Comparison of ENCODE assay signal across 9 cellular contexts in genomic region chr13:28531195-28531955, GRCh38. TPM values are rescaled to one million over a fixed set of nuclear protein-coding genes. Genes with fewer than 3 reads are reported as not detected.
DNase-seq lines count a peak whose midpoint lies in the region; ATAC-seq, FAIRE-seq and TF ChIP-seq lines count a peak whose summit lies in the region.
"Had no signal": no experiment of that assay in that cellular context is flagged by ENCODE, and none has a peak within 500 bp of the region (broad histone marks: within the 10 kb centered on the region; RNA-seq: fewer than 3 reads in every experiment).

No MANE protein-coding gene starts in this region.

- H3K4me3 Mint-ChIP-seq in activated CD8-positive, alpha-beta memory T cell treated with anti-CD3 and anti-CD28 coated beads, Interleukin-2, amount 10 ng/mL, durations not matched to agents 7 days and 5 days: no peak overlapping the region
- H3K4me3 Mint-ChIP-seq in activated naive CD8-positive, alpha-beta T cell treated with anti-CD3 and anti-CD28 coated beads for 36 hours: no peak overlapping the region
- H3K4me3 Mint-ChIP-seq: mesothelial cell of epicardium had no signal

- peaks cover 36% of the 10 kb centered on the region for H3K27me3 Mint-ChIP-seq in activated CD8-positive, alpha-beta memory T cell treated with anti-CD3 and anti-CD28 coated beads, Interleukin-2, amount 10 ng/mL, durations not matched to agents 7 days and 5 days
- H3K27me3 Mint-ChIP-seq in activated naive CD8-positive, alpha-beta T cell treated with anti-CD3 and anti-CD28 coated beads for 36 hours: peaks cover 46% of the 10 kb centered on the region

- TF ChIP-seq POLR2A in GM12891 (IDR thresholded peaks at IDR 0.05; ENCODE audit: low read depth, low read length): no peak
- TF ChIP-seq POLR2A in gastrocnemius medialis (IDR thresholded peaks at IDR 0.05): no peak

- in situ Hi-C loops in gastrocnemius medialis (cut with MboI; ENCODE audit: low sequenced_read_pairs in 4 of 4): no loop called here

- peak overlapping the region; percentile 92 for H3K27ac ChIP-seq in left ventricle myocardium inferior (replicated peaks)
- peak overlapping the region; percentile 59 to 80 (median 74) for H3K27ac ChIP-seq in gastrocnemius medialis

- H3K36me3 Mint-ChIP-seq in activated CD8-positive, alpha-beta memory T cell treated with anti-CD3 and anti-CD28 coated beads, Interleukin-2, amount 10 ng/mL, durations not matched to agents 7 days and 5 days: peaks cover 3% of the 10 kb centered on the region
- H3K36me3 Mint-ChIP-seq in activated naive CD8-positive, alpha-beta T cell treated with anti-CD3 and anti-CD28 coated beads for 36 hours: no peaks in the 10 kb centered on the region
- H3K36me3 Mint-ChIP-seq: mesothelial cell of epicardium had no signal

- intact Hi-C loops in left ventricle myocardium inferior (cut with micrococcal nuclease): no loop called here
- intact Hi-C loops in gastrocnemius medialis (cut with DNase I; ENCODE audit: low total_unique reads): no loop called here

- peaks cover 2% of the 10 kb centered on the region for H3K4me1 Mint-ChIP-seq in activated CD8-positive, alpha-beta memory T cell treated with anti-CD3 and anti-CD28 coated beads, Interleukin-2, amount 10 ng/mL, durations not matched to agents 7 days and 5 days
- H3K4me1 Mint-ChIP-seq in activated naive CD8-positive, alpha-beta T cell treated with anti-CD3 and anti-CD28 coated beads for 36 hours: peaks cover 4% of the 10 kb centered on the region
- H3K4me1 Mint-ChIP-seq: mesothelial cell of epicardium had no signal

- peaks cover 30% of the 10 kb centered on the region for H3K4me1 ChIP-seq in left ventricle myocardium inferior
- peaks cover 0 to 6% of the 10 kb centered on the region in 2 donors for H3K4me1 ChIP-seq in gastrocnemius medialis

- FAIRE-seq in GM12891 (lab: Jason Lieb, UNC): peak; percentile 98

- DNase-seq in GM12891 (ENCODE audit: insufficient read length, low spot score): no peak
- DNase-seq in SW480 (ENCODE audit: low spot score): peak; percentile 37
- DNase-seq in left ventricle myocardium inferior: peak; percentile 61
- DNase-seq in gastrocnemius medialis: no peak
- DNase-seq in activated CD8-positive, alpha-beta memory T cell treated with anti-CD3 and anti-CD28 coated beads, Interleukin-2, amount 10 ng/mL, durations not matched to agents 7 days and 5 days: no peak
- DNase-seq in activated naive CD8-positive, alpha-beta T cell treated with anti-CD3 and anti-CD28 coated beads for 36 hours: no peak
- DNase-seq in NCI-H446 (lab: John Stamatoyannopoulos, UW): no peak

- H3K27ac Mint-ChIP-seq in activated CD8-positive, alpha-beta memory T cell treated with anti-CD3 and anti-CD28 coated beads, Interleukin-2, amount 10 ng/mL, durations not matched to agents 7 days and 5 days: no peak overlapping the region
- no peak overlapping the region for H3K27ac Mint-ChIP-seq in activated naive CD8-positive, alpha-beta T cell treated with anti-CD3 and anti-CD28 coated beads for 36 hours
- H3K27ac Mint-ChIP-seq: mesothelial cell of epicardium had no signal

- H3K9me3 ChIP-seq in left ventricle myocardium inferior (replicated peaks) (no peaks in the 10 kb centered on the region), gastrocnemius medialis (no peaks in the 10 kb centered on the region)

- H3K27me3 ChIP-seq in left ventricle myocardium inferior (ENCODE audit: low read depth) (peaks cover 58% of the 10 kb centered on the region), gastrocnemius medialis (peaks cover 14 to 48% (median 16%) of the 10 kb centered on the region in 3 donors)

- ATAC-seq in gastrocnemius medialis: peak; percentile 37 to 47
- ATAC-seq in activated CD8-positive, alpha-beta memory T cell treated with anti-CD3 and anti-CD28 coated beads, Interleukin-2, amount 10 ng/mL, durations not matched to agents 7 days and 5 days: no peak
- no peak for ATAC-seq in HG02623 (IDR thresholded peaks at IDR 0.05; ENCODE audit: unreplicated experiment)

- no peaks in the 10 kb centered on the region for H3K9me3 Mint-ChIP-seq in activated CD8-positive, alpha-beta memory T cell treated with anti-CD3 and anti-CD28 coated beads, Interleukin-2, amount 10 ng/mL, durations not matched to agents 7 days and 5 days (ENCODE audit: low read depth)
- no peaks in the 10 kb centered on the region for H3K9me3 Mint-ChIP-seq in activated naive CD8-positive, alpha-beta T cell treated with anti-CD3 and anti-CD28 coated beads for 36 hours
- H3K9me3 Mint-ChIP-seq: mesothelial cell of epicardium had no signal

- CTCF ChIA-PET in activated CD8-positive, alpha-beta memory T cell treated with anti-CD3 and anti-CD28 coated beads, Interleukin-2, amount 10 ng/mL, durations not matched to agents 7 days and 5 days (lab: Charles Lee): no interaction called here

- no peaks in the 10 kb centered on the region for H3K36me3 ChIP-seq in left ventricle myocardium inferior
- no peaks in the 10 kb centered on the region for H3K36me3 ChIP-seq in gastrocnemius medialis

- H3K4me3 ChIP-seq in left ventricle myocardium inferior (peak overlapping the region; percentile 69), gastrocnemius medialis (peak overlapping the region; percentile 38 to 49 (median 47))

- TF ChIP-seq CTCF in left ventricle myocardium inferior (IDR thresholded peaks at IDR 0.05; ENCODE audit: borderline replicate concordance) (no peak), gastrocnemius medialis (IDR thresholded peaks at IDR 0.05 in 4 of 5, conservative IDR thresholded peaks at IDR 0.05 in 1 of 5) (no peak)

TF ChIP-seq in GM12891, 5 proteins besides CTCF, POLR2A, EP300 and RAD21:
- no peak for TF ChIP-seq TAF1 (IDR thresholded peaks at IDR 0.05; ENCODE audit: low read depth, low read length)
- peak; percentile 47; the same call in 1 of the 2 replicates for TF ChIP-seq SPI1 (IDR thresholded peaks at IDR 0.05; ENCODE audit: low read depth, low read length)
- TF ChIP-seq POLR2AphosphoS5 (IDR thresholded peaks at IDR 0.05; ENCODE audit: low read depth, low read length): no peak
- TF ChIP-seq PAX5 (IDR thresholded peaks at IDR 0.05; ENCODE audit: insufficient read depth, low read length, severe bottlenecking): no peak
- no peak for TF ChIP-seq POU2F2 (IDR thresholded peaks at IDR 0.05; ENCODE audit: low read depth, low read length)
TF ChIP-seq in GM12891: peak in this region for 1.

RNA-seq across cellular contexts. Expression of gene FLT1, which starts 36.4 kb away (rescaled TPM):
- 0.55 TPM for polyA plus RNA-seq in GM12891 (2012; ENCODE audit: low read depth, missing spikeins)
- total RNA-seq in left ventricle myocardium inferior (40.7 TPM), gastrocnemius medialis (10 to 100 TPM; 20.7 to 42.9 (median 29.5) TPM)
- total RNA-seq in activated CD8-positive, alpha-beta memory T cell treated with anti-CD3 and anti-CD28 coated beads, Interleukin-2, amount 10 ng/mL, durations not matched to agents 7 days and 5 days: 1 to 10 TPM in 1 of 2 experiments, under 1 TPM in 1; 0.44 to 1.4 TPM
- 1 to 10 TPM; 2.5 to 3.3 TPM for total RNA-seq in activated naive CD8-positive, alpha-beta T cell treated with anti-CD3 and anti-CD28 coated beads for 36 hours

Comparison
In these comparisons a context has a peak if more than half of its experiments do, and no peak if none do; other contexts are left out.
1. DNase-seq: peak in SW480 (single experiment) and left ventricle myocardium inferior (single experiment); none in GM12891 (single experiment), gastrocnemius medialis (0 of 2), activated CD8-positive, alpha-beta memory T cell treated with anti-CD3 and anti-CD28 coated beads, Interleukin-2, amount 10 ng/mL, durations not matched to agents 7 days and 5 days (single experiment), activated naive CD8-positive, alpha-beta T cell treated with anti-CD3 and anti-CD28 coated beads for 36 hours (single experiment) and NCI-H446 (0 of 2).
2. ATAC-seq: peak in gastrocnemius medialis (2 of 2); none in activated CD8-positive, alpha-beta memory T cell treated with anti-CD3 and anti-CD28 coated beads, Interleukin-2, amount 10 ng/mL, durations not matched to agents 7 days and 5 days (single experiment) and HG02623 (single experiment).